8 cellular contexts compared by ENCODE assay signal in genomic region chr11:63985812-63986155, GRCh38. TPM values are rescaled to one million over a fixed set of nuclear protein-coding genes. Genes with fewer than 3 reads are reported as not detected.
DNase-seq lines count a peak whose midpoint lies in the region; ATAC-seq and TF ChIP-seq lines count a peak whose summit lies in the region.

No MANE protein-coding gene starts in this region.

- H3K4me3 ChIP-seq in naive thymus-derived CD4-positive, alpha-beta T cell (ENCODE audit: low read length) = peak overlapping the region; percentile 100

- H3K9me3 ChIP-seq in naive thymus-derived CD4-positive, alpha-beta T cell (ENCODE audit: control insufficient read depth in 2 of 3, low read length in 3 of 3) = no peaks in the 10 kb centered on the region

- H3K4me3 Mint-ChIP-seq in effector memory CD8-positive, alpha-beta T cell = peak overlapping the region; percentile 98 to 99
- H3K4me3 Mint-ChIP-seq in naive thymus-derived CD4-positive, alpha-beta T cell = peak overlapping the region; percentile 91 to 99 (median 97)

- peak; percentile 57 for DNase-seq in NCI-H1105 treated with DMSO at 0.1 percent for 48 hours (lab: John Stamatoyannopoulos, UW)
- no peak for DNase-seq in NCI-H1105 (lab: John Stamatoyannopoulos, UW)
- peak; percentile 38 to 54 for DNase-seq in activated CD4-positive, alpha-beta T cell treated with anti-CD3 and anti-CD28 coated beads, Interleukin-2, amount 50 U/mL, for 24 hours (ENCODE audit: low read depth in 1 of 2, low spot score in 1 of 2)
- DNase-seq in effector memory CD8-positive, alpha-beta T cell = peak; percentile 64 to 67 (median 64)
- DNase-seq in naive thymus-derived CD4-positive, alpha-beta T cell = peak; percentile 40 to 74 (median 70)
- DNase-seq in substantia nigra (lab: John Stamatoyannopoulos, UW) = peak in 13 of 49 donors; percentile 20 to 56 (median 42)

- H3K4me1 ChIP-seq in naive thymus-derived CD4-positive, alpha-beta T cell (ENCODE audit: control insufficient read depth in 2 of 2, insufficient read depth in 2 of 2, low read length in 2 of 2) = peaks cover 14 to 20% of the 10 kb centered on the region in 2 donors

- H3K36me3 Mint-ChIP-seq in effector memory CD8-positive, alpha-beta T cell (ENCODE audit: insufficient read depth) = peaks cover 44% of the 10 kb centered on the region
- H3K36me3 Mint-ChIP-seq in naive thymus-derived CD4-positive, alpha-beta T cell = peaks cover 0 to 17% (median 8%) of the 10 kb centered on the region in 5 donors

- TF ChIP-seq RAD21 in Ishikawa (IDR thresholded peaks at IDR 0.05; ENCODE audit: low read depth) = no peak

- H3K36me3 ChIP-seq in naive thymus-derived CD4-positive, alpha-beta T cell (ENCODE audit: control insufficient read depth in 2 of 3, insufficient read depth in 3 of 3, low read length in 3 of 3) = peaks cover 0 to 29% (median 0%) of the 10 kb centered on the region in 3 experiments

- no peaks in the 10 kb centered on the region for H3K27me3 ChIP-seq in naive thymus-derived CD4-positive, alpha-beta T cell (ENCODE audit: control insufficient read depth in 2 of 2, insufficient read depth in 2 of 2, low read length in 2 of 2)

- H3K27me3 Mint-ChIP-seq in effector memory CD8-positive, alpha-beta T cell = no peaks in the 10 kb centered on the region
- no peaks in the 10 kb centered on the region for H3K27me3 Mint-ChIP-seq in naive thymus-derived CD4-positive, alpha-beta T cell

- no peak for TF ChIP-seq EP300 in Ishikawa (IDR thresholded peaks at IDR 0.05; ENCODE audit: borderline replicate concordance)

- H3K27ac ChIP-seq in naive thymus-derived CD4-positive, alpha-beta T cell (ENCODE audit: low read depth, low read length) = peak overlapping the region; percentile 89
- H3K27ac ChIP-seq in substantia nigra (ENCODE audit: low read depth, low read length, poor library complexity, severe bottlenecking) = peak overlapping the region; percentile 82

- POLR2A ChIA-PET in naive thymus-derived CD4-positive, alpha-beta T cell (lab: Charles Lee) = interaction anchor here (0.7 to 1.9 kb wide), 7 partner anchors 9 to 146 kb away, joined by 3 to 16 read pairs (median 3); partner anchors contain the start of gene COX8A

- no peaks in the 10 kb centered on the region for H3K9me3 Mint-ChIP-seq in effector memory CD8-positive, alpha-beta T cell
- H3K9me3 Mint-ChIP-seq in naive thymus-derived CD4-positive, alpha-beta T cell = peaks cover 0 to 2% (median 0%) of the 10 kb centered on the region in 11 donors

- intact Hi-C loops in naive thymus-derived CD4-positive, alpha-beta T cell (cut with micrococcal nuclease) = loop anchor here (1.0 to 5.0 kb wide), 7 partner anchors 11 to 331 kb away; partner anchors contain the start of genes COX8A (in 2 of the 2), MACROD1 (in 1 of the 2), MARK2 (in 1 of the 2) and RTN3 (in 1 of the 2)

- CTCF ChIA-PET in naive thymus-derived CD4-positive, alpha-beta T cell (lab: Charles Lee) = no interaction called here

- peak; percentile 86 for ATAC-seq in effector memory CD8-positive, alpha-beta T cell (replicated peaks)
- peak; percentile 87 for ATAC-seq in naive thymus-derived CD4-positive, alpha-beta T cell
- ATAC-seq in GM18517 (IDR thresholded peaks at IDR 0.05; ENCODE audit: unreplicated experiment) = no peak

- peaks cover 19 to 25% of the 10 kb centered on the region in 2 donors for H3K4me1 Mint-ChIP-seq in effector memory CD8-positive, alpha-beta T cell (ENCODE audit: low read depth in 2 of 2)
- H3K4me1 Mint-ChIP-seq in naive thymus-derived CD4-positive, alpha-beta T cell = peaks cover 11 to 40% (median 32%) of the 10 kb centered on the region in 7 donors

- H3K27ac Mint-ChIP-seq in effector memory CD8-positive, alpha-beta T cell = peak overlapping the region; percentile 98 to 99
- peak overlapping the region; percentile 95 to 99 (median 98) for H3K27ac Mint-ChIP-seq in naive thymus-derived CD4-positive, alpha-beta T cell

TF ChIP-seq in Ishikawa, 13 proteins besides CTCF, POLR2A, EP300 and RAD21:
- TF ChIP-seq ZBTB7A (IDR thresholded peaks at IDR 0.05; ENCODE audit: low read depth) (0 out of 2 replicates have a peak, but pooled peaks have one; percentile 7), REST (IDR thresholded peaks at IDR 0.05; ENCODE audit: low read depth) (no peak)

RNA-seq across cellular contexts. Expression of gene OTUB1, which starts 0.5 kb away (rescaled TPM):
- total RNA-seq in naive thymus-derived CD4-positive, alpha-beta T cell = 10 to 100 TPM; 59.4 to 99.0 (median 72.5) TPM
- polyA plus RNA-seq in naive thymus-derived CD4-positive, alpha-beta T cell = 100 to 1,000 TPM; 117 to 125 TPM

RNA-seq across cellular contexts. Expression of gene COX8A, which starts 11.4 kb away (rescaled TPM):
- 100 to 1,000 TPM in 4 of 5 experiments, 10 to 100 TPM in 1; 90.9 to 363 (median 105) TPM for total RNA-seq in naive thymus-derived CD4-positive, alpha-beta T cell
- 100 to 1,000 TPM; 360 to 375 TPM for polyA plus RNA-seq in naive thymus-derived CD4-positive, alpha-beta T cell

RNA-seq across cellular contexts. Expression of gene NAA40, which starts 47.0 kb away (rescaled TPM):
- 10 to 100 TPM; 21.0 to 39.8 (median 24.8) TPM for total RNA-seq in naive thymus-derived CD4-positive, alpha-beta T cell
- 10 to 100 TPM in 1 of 2 donors, 1 to 10 TPM in 1; 5.1 to 10.3 TPM for polyA plus RNA-seq in naive thymus-derived CD4-positive, alpha-beta T cell

RNA-seq across cellular contexts. Expression of gene FLRT1, which starts 49.9 kb away (rescaled TPM):
- total RNA-seq in naive thymus-derived CD4-positive, alpha-beta T cell = not detected
- under 1 TPM; 0.05 to 0.12 TPM for polyA plus RNA-seq in naive thymus-derived CD4-positive, alpha-beta T cell
